In the genomic region with DNA sequence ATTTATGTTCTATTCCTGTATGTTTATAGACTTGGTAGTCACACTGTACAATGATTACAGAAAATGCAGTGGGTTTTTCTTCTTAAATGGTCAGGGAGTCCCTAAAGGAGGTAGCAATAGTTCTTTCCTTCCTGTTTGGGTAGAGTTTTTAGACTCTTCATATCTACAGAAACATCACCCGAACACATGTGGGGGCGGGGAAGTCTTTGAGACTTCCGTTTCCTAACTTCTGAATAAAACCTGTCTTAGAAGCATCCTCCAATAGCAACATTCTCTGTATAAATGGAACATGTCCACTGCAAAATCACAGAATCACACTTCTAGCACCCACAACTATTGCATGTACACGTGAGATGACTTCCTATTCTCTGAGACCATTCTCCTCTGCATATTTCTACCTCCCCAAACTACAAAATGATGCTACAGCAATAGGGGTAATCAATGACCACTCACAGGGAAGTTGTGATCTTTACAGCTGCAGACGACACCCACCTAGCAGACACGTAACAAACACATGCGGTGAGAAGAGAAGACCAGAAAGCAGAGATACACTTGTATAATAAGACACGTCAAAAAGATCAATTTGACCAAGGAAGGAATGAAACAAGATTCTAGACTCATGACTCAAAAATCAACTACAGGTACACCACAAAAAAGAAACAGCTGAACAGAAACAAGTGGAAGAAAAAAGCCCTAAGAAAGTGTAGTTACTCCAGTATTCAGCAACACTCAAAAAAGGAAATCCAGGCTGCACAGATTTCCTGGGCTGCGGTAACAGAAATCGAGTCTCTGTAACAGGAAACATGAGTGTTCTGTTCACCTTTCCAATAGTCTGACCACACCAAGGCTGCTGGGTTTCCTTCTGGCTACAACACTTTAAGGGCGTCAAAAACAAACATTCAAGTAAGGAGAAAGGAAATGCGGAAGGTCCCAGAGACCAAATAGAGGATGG, we compare ENCODE assay signal across 9 cellular contexts.
A peak's percentile ranks its signal among the peaks of the same experiment; 100 is the strongest.
DNase-seq lines count a peak whose midpoint lies in the region; ATAC-seq lines count a peak whose summit lies in the region.
"Had no signal": no experiment of that assay in that cellular context is flagged by ENCODE, and none has a peak within 500 bp of the region (broad histone marks: within the 10 kb centered on the region; RNA-seq: fewer than 3 reads in every experiment).

No MANE protein-coding gene starts in this region.

- peaks cover 13 to 18% of the 10 kb centered on the region in 2 donors for H3K36me3 Mint-ChIP-seq in activated naive CD4-positive, alpha-beta T cell treated with anti-CD3 and anti-CD28 coated beads, Interleukin-2, amount 50 U/mL, for 72 hours

- peaks cover 6 to 11% of the 10 kb centered on the region in 2 donors for H3K9me3 Mint-ChIP-seq in activated naive CD4-positive, alpha-beta T cell treated with anti-CD3 and anti-CD28 coated beads, Interleukin-2, amount 50 U/mL, for 72 hours

- peak overlapping the region; percentile 11 to 87 for H3K27ac Mint-ChIP-seq in activated naive CD4-positive, alpha-beta T cell treated with anti-CD3 and anti-CD28 coated beads, Interleukin-2, amount 50 U/mL, for 72 hours

- DNase-seq in CD1c-positive myeloid dendritic cell (ENCODE audit: extremely low spot score) (peak; percentile 15), HT-29 (ENCODE audit: low spot score) (no peak), NCI-H345 (lab: John Stamatoyannopoulos, UW) (no peak), NK-92 (lab: John Stamatoyannopoulos, UW; ENCODE audit: unreplicated experiment) (no peak), SKM-1 (lab: John Stamatoyannopoulos, UW; ENCODE audit: unreplicated experiment) (no peak)
- DNase-seq in activated naive CD4-positive, alpha-beta T cell treated with anti-CD3 and anti-CD28 coated beads, Interleukin-2, amount 50 U/mL, for 72 hours (ENCODE audit: low spot score in 2 of 2), result peak; percentile 57 to 75
- DNase-seq: pancreas had no signal

- ATAC-seq in GM19455 (IDR thresholded peaks at IDR 0.05; ENCODE audit: unreplicated experiment), result peak; percentile 74
- ATAC-seq in HG03196 (IDR thresholded peaks at IDR 0.05; ENCODE audit: unreplicated experiment), result peak; percentile 73
- peak; percentile 83 to 85 for ATAC-seq in activated naive CD4-positive, alpha-beta T cell treated with anti-CD3 and anti-CD28 coated beads, Interleukin-2, amount 50 U/mL, for 72 hours
- ATAC-seq: pancreas had no signal

Comparison
In these comparisons a context has a peak if more than half of its experiments do, and no peak if none do; other contexts are left out.
1. DNase-seq: peak in CD1c-positive myeloid dendritic cell (single experiment) and activated naive CD4-positive, alpha-beta T cell treated with anti-CD3 and anti-CD28 coated beads, Interleukin-2, amount 50 U/mL, for 72 hours (2 of 2); none in HT-29 (single experiment), NCI-H345 (single experiment), NK-92 (single experiment) and SKM-1 (single experiment).
2. Peak in every context shown above with its lines, with median percentiles within 50 percentile points of each other: ATAC-seq.